ENCODE assay signal across 7 cellular contexts in the genomic region with DNA sequence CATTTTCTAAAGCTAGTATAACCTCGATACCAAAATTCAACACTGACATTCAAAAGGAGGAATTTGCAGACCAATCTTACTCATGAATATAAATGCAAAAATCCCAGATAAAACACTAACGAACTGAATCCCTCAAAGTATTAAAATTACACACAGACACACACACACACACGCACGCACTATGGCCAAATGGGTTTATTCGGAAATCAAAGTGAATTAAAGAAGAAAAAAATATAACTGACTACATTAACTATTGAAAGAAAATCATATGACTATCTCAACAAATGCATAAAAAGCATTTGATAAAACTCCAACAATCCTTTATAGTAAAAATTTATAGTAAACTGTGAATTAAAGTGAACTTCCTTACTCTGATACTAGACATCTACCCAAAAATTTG.
"Had no signal": no experiment of that assay in that cellular context is flagged by ENCODE, and none has a peak within 500 bp of the region (broad histone marks: within the 10 kb centered on the region; RNA-seq: fewer than 3 reads in every experiment).

No MANE protein-coding gene starts in this region.

- FAIRE-seq: GM12878, GM12891, GM12892, GM18507, GM19239 had no signal

- DNase-seq: GDM1, GF-D8 had no signal

- ATAC-seq: GM12878 had no signal

- H3K4me3 ChIP-seq: GM12878 had no signal
